31 cellular contexts compared by ENCODE assay signal in genomic region chr1:39481289-39481688, GRCh38. TPM values are rescaled to one million over a fixed set of nuclear protein-coding genes. Genes with fewer than 3 reads are reported as not detected.
"Had no signal": no experiment of that assay in that cellular context is flagged by ENCODE, and none has a peak within 500 bp of the region (broad histone marks: within the 10 kb centered on the region; RNA-seq: fewer than 3 reads in every experiment).

No MANE protein-coding gene starts in this region.

- H3K27ac Mint-ChIP-seq: memory B cell; mesothelial cell of epicardium; natural killer cell treated with Interleukin-12 subunit alpha and Interleukin-12 subunit beta and Interleukin-15 and Interleukin-18, amount 100 ng/mL, for 72 hours; progenitor cell of endocrine pancreas; stimulated activated memory B cell treated with anti-CD40 and anti-IgM and Interleukin-4, amounts not matched to agents 10 μg/mL and 1 μg/mL and 100 μg/mL, for 72 hours had no signal

- H3K27me3 ChIP-seq: dorsolateral prefrontal cortex, neutrophil, sigmoid colon, spleen, transverse colon, upper lobe of right lung, uterus had no signal

- H3K27me3 Mint-ChIP-seq: memory B cell; naive B cell; natural killer cell treated with Interleukin-12 subunit alpha and Interleukin-12 subunit beta and Interleukin-15 and Interleukin-18, amount 100 ng/mL, for 72 hours; progenitor cell of endocrine pancreas; stimulated activated memory B cell treated with anti-CD40 and anti-IgM and Interleukin-4, amounts not matched to agents 10 μg/mL and 1 μg/mL and 100 μg/mL, for 72 hours; stimulated activated naive CD8-positive, alpha-beta T cell treated with anti-CD3 and anti-CD28 coated beads, Interleukin-15, Interleukin-2, amounts not matched to agents 100 ng/mL and 50 ng/mL, for 24 hours had no signal

- H3K4me1 Mint-ChIP-seq: immature natural killer cell; memory B cell; mesothelial cell of epicardium; naive B cell; stimulated activated memory B cell treated with anti-CD40 and anti-IgM and Interleukin-4, amounts not matched to agents 10 μg/mL and 1 μg/mL and 100 μg/mL, for 72 hours had no signal

- H3K9me3 ChIP-seq: mucosa of descending colon, neutrophil, sigmoid colon, spleen, thoracic aorta, transverse colon, upper lobe of right lung, uterus had no signal

- FAIRE-seq: colon, frontal cortex had no signal

- H3K4me3 ChIP-seq: dorsolateral prefrontal cortex, lung, mucosa of descending colon, sigmoid colon, skin epidermis, spleen, thoracic aorta, transverse colon, upper lobe of right lung, uterus had no signal

- ATAC-seq: left colon; mucosa of descending colon; natural killer cell treated with Interleukin-12 subunit alpha and Interleukin-12 subunit beta and Interleukin-15 and Interleukin-18, amount 100 ng/mL, for 72 hours; stimulated activated memory B cell treated with anti-CD40 and anti-IgM and Interleukin-4, amounts not matched to agents 10 μg/mL and 1 μg/mL and 100 μg/mL, for 72 hours; upper lobe of right lung had no signal

- H3K36me3 ChIP-seq: uterus had no signal

- H3K27ac ChIP-seq: neutrophil, parathyroid adenoma, sigmoid colon, spleen, thoracic aorta, transverse colon, upper lobe of right lung, uterus had no signal

- DNase-seq: dorsolateral prefrontal cortex; effector CD4-positive, alpha-beta T cell; hypothalamus; immature natural killer cell; islet precursor cell; kidney glomerular epithelial cell; left colon; mucosa of descending colon; naive B cell; sigmoid colon; spleen; stimulated activated CD4-positive, alpha-beta T cell treated with anti-CD3 and anti-CD28 coated beads, Interleukin-4, amount 100 ng/mL, for 4 hours; transverse colon; upper lobe of right lung; uterus had no signal

- H3K4me3 Mint-ChIP-seq: immature natural killer cell; memory B cell; mesothelial cell of epicardium; naive B cell; natural killer cell treated with Interleukin-12 subunit alpha and Interleukin-12 subunit beta and Interleukin-15 and Interleukin-18, amount 100 ng/mL, for 72 hours; neural crest cell; stimulated activated memory B cell treated with anti-CD40 and anti-IgM and Interleukin-4, amounts not matched to agents 10 μg/mL and 1 μg/mL and 100 μg/mL, for 72 hours; stimulated activated naive CD8-positive, alpha-beta T cell treated with anti-CD3 and anti-CD28 coated beads, Interleukin-15, Interleukin-2, amounts not matched to agents 100 ng/mL and 50 ng/mL, for 24 hours had no signal

- H3K4me1 ChIP-seq: parathyroid adenoma, transverse colon, upper lobe of right lung, uterus had no signal

- H3K9me3 Mint-ChIP-seq: immature natural killer cell; memory B cell; mesothelial cell of epicardium; naive B cell; natural killer cell treated with Interleukin-12 subunit alpha and Interleukin-12 subunit beta and Interleukin-15 and Interleukin-18, amount 100 ng/mL, for 72 hours; neural crest cell; stimulated activated memory B cell treated with anti-CD40 and anti-IgM and Interleukin-4, amounts not matched to agents 10 μg/mL and 1 μg/mL and 100 μg/mL, for 72 hours; stimulated activated naive CD8-positive, alpha-beta T cell treated with anti-CD3 and anti-CD28 coated beads, Interleukin-15, Interleukin-2, amounts not matched to agents 100 ng/mL and 50 ng/mL, for 24 hours had no signal

RNA-seq across cellular contexts. Expression of gene BMP8A, which starts 10.1 kb away (rescaled TPM):
- total RNA-seq: liver, mesothelial cell of epicardium, thoracic aorta had no signal
- polyA plus RNA-seq: esophagus, immature natural killer cell, liver had no signal
